8 cellular contexts compared by ENCODE assay signal in the genomic region with DNA sequence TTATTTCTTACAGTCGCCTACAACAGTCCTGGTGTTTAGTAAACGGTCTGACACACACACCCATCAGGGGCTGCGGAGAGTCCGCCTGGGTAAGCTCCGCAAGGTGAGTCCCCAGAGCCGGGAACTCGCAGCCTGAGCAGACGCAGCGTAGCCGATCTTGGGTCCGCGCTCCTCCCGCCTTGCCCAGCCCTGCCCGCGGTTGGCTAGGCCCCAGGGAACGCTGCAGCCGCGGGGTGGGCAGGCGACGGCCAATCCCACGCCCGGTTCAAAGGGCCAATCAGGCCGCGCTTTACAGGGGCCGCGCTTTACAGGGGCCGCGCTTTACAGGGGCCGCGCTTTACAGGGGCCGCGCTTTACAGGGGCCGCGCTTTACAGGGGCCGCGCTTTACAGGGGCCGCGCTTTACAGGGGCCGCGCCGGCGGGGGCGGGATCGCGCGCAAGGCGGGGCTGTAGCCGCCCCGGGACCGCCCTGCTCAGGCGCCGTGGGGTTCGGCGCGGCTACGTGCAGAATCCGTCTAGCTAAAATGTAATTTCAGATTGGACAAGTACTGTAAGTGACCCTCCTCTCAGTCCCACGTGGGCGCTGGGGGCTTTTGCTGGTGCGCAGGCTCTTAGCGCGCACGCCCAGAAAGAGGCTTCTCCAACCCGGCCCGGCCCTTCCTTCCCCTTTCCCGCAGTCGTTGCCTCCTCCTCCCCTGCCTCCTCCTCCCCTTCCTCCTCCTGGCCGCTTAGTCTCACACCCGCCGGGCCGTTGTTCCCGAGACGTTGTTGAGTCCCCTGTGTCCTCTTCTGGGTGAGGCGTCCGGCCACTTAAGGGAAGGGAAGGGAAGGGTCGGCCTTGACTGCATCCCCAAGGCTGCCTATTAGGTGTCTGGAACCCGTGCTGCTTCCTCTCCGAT. TPM values are rescaled to one million over a fixed set of nuclear protein-coding genes. Genes with fewer than 3 reads are reported as not detected.
A peak's percentile ranks its signal among the peaks of the same experiment; 100 is the strongest.
DNase-seq lines count a peak whose midpoint lies in the region; ATAC-seq and TF ChIP-seq lines count a peak whose summit lies in the region.

A gene with protein sequence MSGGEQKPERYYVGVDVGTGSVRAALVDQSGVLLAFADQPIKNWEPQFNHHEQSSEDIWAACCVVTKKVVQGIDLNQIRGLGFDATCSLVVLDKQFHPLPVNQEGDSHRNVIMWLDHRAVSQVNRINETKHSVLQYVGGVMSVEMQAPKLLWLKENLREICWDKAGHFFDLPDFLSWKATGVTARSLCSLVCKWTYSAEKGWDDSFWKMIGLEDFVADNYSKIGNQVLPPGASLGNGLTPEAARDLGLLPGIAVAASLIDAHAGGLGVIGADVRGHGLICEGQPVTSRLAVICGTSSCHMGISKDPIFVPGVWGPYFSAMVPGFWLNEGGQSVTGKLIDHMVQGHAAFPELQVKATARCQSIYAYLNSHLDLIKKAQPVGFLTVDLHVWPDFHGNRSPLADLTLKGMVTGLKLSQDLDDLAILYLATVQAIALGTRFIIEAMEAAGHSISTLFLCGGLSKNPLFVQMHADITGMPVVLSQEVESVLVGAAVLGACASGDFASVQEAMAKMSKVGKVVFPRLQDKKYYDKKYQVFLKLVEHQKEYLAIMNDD (plus strand): TSS at position 737 of the 899 bp plus-strand sequence. CDS start 24,456 bp downstream, outside the sequence.

- intact Hi-C loops in T-helper 2 cell treated with Interferon-gamma antibody and Interleukin-4, amounts not matched to agents 100 ng/mL and 5 ng/mL, for 36 hours (cut with micrococcal nuclease): loop anchor here (1.0 to 10.0 kb wide), 11 partner anchors 36 to 750 kb away; a partner anchor contains a TSS
- intact Hi-C loops in ascending aorta (cut with DNase I): loop anchor here (1.0 kb wide), 5 partner anchors 97 to 512 kb away; a partner anchor contains a TSS
- intact Hi-C loops in right cardiac atrium (cut with DNase I): loop anchor here (5.0 to 10.0 kb wide), 10 partner anchors 142 to 514 kb away; a partner anchor contains a TSS
- intact Hi-C loops in vagina (cut with DNase I): loop anchor here (2.0 to 10.0 kb wide), 3 partner anchors 402 to 514 kb away; no protein-coding TSS in a partner anchor

- H3K27ac ChIP-seq in ascending aorta (peak within 1 kb of the TSS; percentile 96 to 99), right cardiac atrium (ENCODE audit: low read length) (peak within 1 kb of the TSS; percentile 99), vagina (peak within 1 kb of the TSS; percentile 97)

- H3K9me3 ChIP-seq in ascending aorta (no peaks in the 10 kb centered on the region), right cardiac atrium (ENCODE audit: control insufficient read depth, low read length) (no peaks in the 10 kb centered on the region), vagina (no peaks in the 10 kb centered on the region)

- H3K27me3 ChIP-seq in ascending aorta (no peaks in the 10 kb centered on the region), right cardiac atrium (ENCODE audit: control insufficient read depth, insufficient read depth) (no peaks in the 10 kb centered on the region), vagina (no peaks in the 10 kb centered on the region)

- ATAC-seq in GM18502 (IDR thresholded peaks at IDR 0.05; ENCODE audit: poor library complexity, unreplicated experiment): peak; percentile 94
- ATAC-seq in HG02943 (IDR thresholded peaks at IDR 0.05; ENCODE audit: low read depth, unreplicated experiment): peak; percentile 91
- ATAC-seq in right cardiac atrium: peak; percentile 97

- H3K4me3 ChIP-seq in ascending aorta (peak within 1 kb of the TSS; percentile 69 to 70), right cardiac atrium (ENCODE audit: low read length) (peak within 1 kb of the TSS; percentile 63), vagina (peak within 1 kb of the TSS; percentile 55 to 64)

- WGBS in right cardiac atrium: under 1% methylated on average over 78 of the region's 78 CpGs

- peaks cover 11 to 13% of the 10 kb centered on the region in 2 donors for H3K4me1 ChIP-seq in ascending aorta
- peaks cover 3% of the 10 kb centered on the region for H3K4me1 ChIP-seq in right cardiac atrium (ENCODE audit: control insufficient read depth, insufficient read depth, low read length)
- H3K4me1 ChIP-seq in vagina: peaks cover 31% of the 10 kb centered on the region

- peak in 1 of 2 donors; percentile 72 for TF ChIP-seq POLR2A in vagina (IDR thresholded peaks at IDR 0.05)

- H3K36me3 ChIP-seq in ascending aorta (no peaks in the 10 kb centered on the region), vagina (no peaks in the 10 kb centered on the region)

- DNase-seq in NCI-H1930 (lab: John Stamatoyannopoulos, UW): peak; percentile 79 to 80
- DNase-seq in ascending aorta (ENCODE audit: low spot score in 2 of 2): peak; percentile 96 to 99
- DNase-seq in right cardiac atrium: peak; percentile 99
- peak; percentile 96 for DNase-seq in putamen (ENCODE audit: low spot score)
- DNase-seq in vagina (ENCODE audit: extremely low spot score in 2 of 2): peak in 1 of 2 donors; percentile 98

- no peak for TF ChIP-seq CTCF in ascending aorta (IDR thresholded peaks at IDR 0.05)
- no peak for TF ChIP-seq CTCF in vagina (IDR thresholded peaks at IDR 0.05)

RNA-seq across cellular contexts. Expression of the gene that starts here (rescaled TPM):
- total RNA-seq in T-helper 2 cell treated with Interferon-gamma antibody and Interleukin-4, amounts not matched to agents 100 ng/mL and 5 ng/mL, for 36 hours: 9.6 and 10.7 TPM in 2 replicates
- total RNA-seq in ascending aorta: 7.0 TPM
- total RNA-seq in right cardiac atrium: 10 to 100 TPM; 17.4 to 20.5 (median 20.2) TPM
- polyA plus RNA-seq in right cardiac atrium: 10.0 TPM
- total RNA-seq in vagina: 11.8 TPM
